8 cellular contexts compared by ENCODE assay signal in genomic region chr2:79935771-79936657, GRCh38.
DNase-seq lines count a peak whose midpoint lies in the region; ATAC-seq, FAIRE-seq and TF ChIP-seq lines count a peak whose summit lies in the region.

No MANE protein-coding gene starts in this region.

- peak; percentile 78 for ATAC-seq in GM21447 (IDR thresholded peaks at IDR 0.05; ENCODE audit: unreplicated experiment)
- ATAC-seq in GM21825 (IDR thresholded peaks at IDR 0.05; ENCODE audit: unreplicated experiment), result no peak
- ATAC-seq in HG03095 (IDR thresholded peaks at IDR 0.05; ENCODE audit: unreplicated experiment), result no peak

- H3K36me3 Mint-ChIP-seq in mesothelial cell of epicardium, result no peaks in the 10 kb centered on the region

- FAIRE-seq in endometrium (lab: Jason Lieb, UNC), result peak; percentile 91

- H3K27ac ChIP-seq in Karpas-422 (ENCODE audit: low read length), result no peak overlapping the region

- no peak overlapping the region for H3K9ac ChIP-seq in Karpas-422 (ENCODE audit: low read length)

- TF ChIP-seq CTCF in mesothelial cell of epicardium (IDR thresholded peaks at IDR 0.05; ENCODE audit: unreplicated experiment), result no peak

- no peak overlapping the region for H3K4me2 ChIP-seq in Karpas-422 (ENCODE audit: low read depth, low read length, poor library complexity, severe bottlenecking)

- no peaks in the 10 kb centered on the region for H3K4me1 ChIP-seq in Karpas-422 (ENCODE audit: low read length)

- H4K20me1 ChIP-seq in Karpas-422 (ENCODE audit: insufficient read depth, low read depth, low read length), result no peaks in the 10 kb centered on the region

- H3K4me3 Mint-ChIP-seq in mesothelial cell of epicardium, result peak overlapping the region; percentile 59

- H3K27ac Mint-ChIP-seq in mesothelial cell of epicardium, result peak overlapping the region; percentile 74

- no peaks in the 10 kb centered on the region for H3K27me3 ChIP-seq in Karpas-422 (ENCODE audit: low read length)

- H3K36me3 ChIP-seq in Karpas-422 (ENCODE audit: insufficient read depth, low read length), result no peaks in the 10 kb centered on the region

- DNase-seq in GF-D8 (lab: John Stamatoyannopoulos, UW) (peak; percentile 0), Karpas-422 (peak; percentile 81), RPMI7951 (ENCODE audit: low read depth) (peak; percentile 14), mesothelial cell of epicardium (ENCODE audit: low spot score in 2 of 2, unreplicated experiment in 2 of 2) (peak in 1 of 2 experiments; percentile 51)

- no peaks in the 10 kb centered on the region for H3K79me2 ChIP-seq in Karpas-422 (ENCODE audit: low read length)

- no peaks in the 10 kb centered on the region for H3K9me3 Mint-ChIP-seq in mesothelial cell of epicardium

- H3K9me3 ChIP-seq in Karpas-422 (ENCODE audit: low read length), result no peaks in the 10 kb centered on the region

- H2AFZ ChIP-seq in Karpas-422 (ENCODE audit: low read length), result no peak overlapping the region

- H3K4me3 ChIP-seq in Karpas-422 (ENCODE audit: low read length), result no peak overlapping the region

- peaks cover 8% of the 10 kb centered on the region for H3K27me3 Mint-ChIP-seq in mesothelial cell of epicardium (ENCODE audit: low read depth)

- peaks cover 22% of the 10 kb centered on the region for H3K4me1 Mint-ChIP-seq in mesothelial cell of epicardium

- no peaks in the 10 kb centered on the region for H3K9me2 ChIP-seq in Karpas-422 (replicated peaks; ENCODE audit: insufficient read depth, low read length)
